1 cellular context compared by ENCODE assay signal in genomic region chr6:166624275-166624674, GRCh38.
TF ChIP-seq lines count a peak whose summit lies in the region.

No MANE protein-coding gene starts in this region.

TF ChIP-seq in HepG2, 621 proteins besides CTCF, POLR2A, EP300 and RAD21:
- TF ChIP-seq HNRNPUL1 (IDR thresholded peaks at IDR 0.05; ENCODE audit: low read depth, low read length) (no peak), XBP1 (CRISPR knock-in tag; IDR thresholded peaks at IDR 0.05) (no peak), IKZF5 (CRISPR knock-in tag; IDR thresholded peaks at IDR 0.05) (no peak), ZNF280B (CRISPR knock-in tag; IDR thresholded peaks at IDR 0.05; ENCODE audit: borderline replicate concordance) (no peak), PAWR (CRISPR knock-in tag; IDR thresholded peaks at IDR 0.05; ENCODE audit: borderline replicate concordance) (no peak), MTF2 (CRISPR knock-in tag; IDR thresholded peaks at IDR 0.05; ENCODE audit: borderline replicate concordance) (no peak), NPAS2 (CRISPR knock-in tag; IDR thresholded peaks at IDR 0.05; ENCODE audit: borderline replicate concordance) (no peak), ZNF205 (CRISPR knock-in tag; IDR thresholded peaks at IDR 0.05) (no peak), ZBTB7A (CRISPR knock-in tag; IDR thresholded peaks at IDR 0.05) (no peak), ZNF235 (CRISPR knock-in tag; IDR thresholded peaks at IDR 0.05; ENCODE audit: borderline replicate concordance) (no peak), MAFG (CRISPR knock-in tag; IDR thresholded peaks at IDR 0.05) (no peak), RFX5 (IDR thresholded peaks at IDR 0.05; ENCODE audit: low read depth, low read length) (no peak), SNRNP70 (IDR thresholded peaks at IDR 0.05; ENCODE audit: low read depth, low read length) (no peak), ZNF24 (IDR thresholded peaks at IDR 0.05) (no peak), KDM6A (CRISPR knock-in tag; IDR thresholded peaks at IDR 0.05; ENCODE audit: low read depth) (no peak), ZBTB43 (CRISPR knock-in tag; conservative IDR thresholded peaks at IDR 0.05) (no peak), TRIM24 (CRISPR knock-in tag; IDR thresholded peaks at IDR 0.05) (no peak), IRF1 (CRISPR knock-in tag; IDR thresholded peaks at IDR 0.05; ENCODE audit: low read depth) (no peak)
